ENCODE assay signal across 10 cellular contexts in the genomic region with DNA sequence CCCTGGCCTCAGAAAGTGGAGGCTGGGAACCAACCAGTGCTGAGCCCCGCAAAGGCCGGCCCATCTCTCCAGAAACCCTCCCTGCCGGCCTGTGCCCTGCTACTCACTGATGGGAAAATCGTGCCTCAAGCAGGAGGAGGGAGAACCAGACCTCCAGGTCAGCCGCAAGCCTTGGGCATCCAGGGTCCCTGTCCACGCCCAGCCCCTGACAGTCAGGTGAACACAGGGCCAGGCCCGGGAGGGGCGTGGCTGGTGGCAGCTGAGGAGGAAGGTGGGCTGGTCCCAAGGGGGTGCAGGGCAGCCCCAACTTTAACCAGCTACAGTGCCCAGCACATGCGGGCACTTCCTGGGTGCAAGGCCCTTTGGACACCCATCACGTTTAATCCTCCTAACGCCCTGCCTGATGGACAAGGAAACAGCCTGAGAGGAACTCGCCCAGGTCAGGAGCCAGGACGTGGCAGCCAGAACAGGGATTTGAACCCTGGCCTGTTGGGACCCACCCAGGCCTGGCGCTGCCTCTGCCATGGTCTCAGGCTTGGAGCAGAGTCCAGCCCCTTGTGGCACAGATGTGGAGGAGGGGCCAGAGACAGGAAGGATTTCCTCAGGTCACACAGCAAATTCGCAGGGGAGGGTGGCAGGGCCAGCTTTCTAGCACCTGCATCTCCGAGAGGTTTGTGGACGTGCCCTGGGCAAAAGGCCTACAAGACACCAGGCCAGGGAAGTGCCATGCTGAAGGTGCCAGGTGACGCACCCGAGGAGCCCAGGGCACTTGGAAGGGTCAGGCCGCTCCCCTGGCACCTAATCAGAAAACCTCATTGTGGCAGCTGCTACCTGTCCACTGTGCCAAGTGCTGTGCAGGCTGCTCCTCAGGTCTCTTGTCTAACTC. TPM values are rescaled to one million over a fixed set of nuclear protein-coding genes. Genes with fewer than 3 reads are reported as not detected.
DNase-seq lines count a peak whose midpoint lies in the region; ATAC-seq and TF ChIP-seq lines count a peak whose summit lies in the region.
"Had no signal": no experiment of that assay in that cellular context is flagged by ENCODE, and none has a peak within 500 bp of the region (broad histone marks: within the 10 kb centered on the region; RNA-seq: fewer than 3 reads in every experiment).

No MANE protein-coding gene starts in this region.

- H3K36me3 ChIP-seq in A673 (ENCODE audit: insufficient read depth, low read length, poor library complexity, severe bottlenecking) (no peaks in the 10 kb centered on the region), GM23248 (ENCODE audit: low read depth) (no peaks in the 10 kb centered on the region), H7 (replicated peaks; ENCODE audit: control insufficient read depth, insufficient read depth, low read length) (no peaks in the 10 kb centered on the region)

- peak overlapping the region; percentile 94 to 97 for H3K27ac Mint-ChIP-seq in natural killer cell
- H3K27ac Mint-ChIP-seq: nephron progenitor cell had no signal

- H3K4me1 ChIP-seq in A673 (ENCODE audit: insufficient read depth, low read length, poor library complexity, severe bottlenecking) (peaks cover 45% of the 10 kb centered on the region), GM23248 (ENCODE audit: insufficient read depth) (peaks cover 32% of the 10 kb centered on the region)

- TF ChIP-seq CTCF in A673 (conservative IDR thresholded peaks at IDR 0.05; ENCODE audit: low read depth, low read length) (no peak), natural killer cell (IDR thresholded peaks at IDR 0.05) (no peak), foreskin fibroblast (IDR thresholded peaks at IDR 0.05; ENCODE audit: low read depth, low read length) (no peak)

- no peaks in the 10 kb centered on the region for H3K36me3 Mint-ChIP-seq in natural killer cell

- peak overlapping the region; percentile 62 for H3K27ac ChIP-seq in A673 (ENCODE audit: low read depth, low read length, poor library complexity, severe bottlenecking)
- H3K27ac ChIP-seq in GM23248 = no peak overlapping the region
- H3K27ac ChIP-seq in cingulate gyrus (ENCODE audit: low read depth, low read length) = peak overlapping the region; percentile 98

- no peak overlapping the region for H3K4me2 ChIP-seq in GM23248 (ENCODE audit: unreplicated experiment)

- no peaks in the 10 kb centered on the region; the same call in 1 of the 2 replicates for H3F3A ChIP-seq in GM23248 (ENCODE audit: insufficient read depth)

- no peaks in the 10 kb centered on the region for H3K27me3 ChIP-seq in A673 (replicated peaks; ENCODE audit: insufficient read depth, low read depth, low read length, poor library complexity)
- no peaks in the 10 kb centered on the region for H3K27me3 ChIP-seq in GM23248 (replicated peaks; ENCODE audit: insufficient read depth)
- H3K27me3 ChIP-seq in H7 (ENCODE audit: control insufficient read depth, insufficient read depth, low read length) = peaks cover 11% of the 10 kb centered on the region

- no peaks in the 10 kb centered on the region; the same call in 1 of the 2 replicates for H4K20me1 ChIP-seq in GM23248 (ENCODE audit: insufficient read depth)

- H2AFZ ChIP-seq in GM23248 = no peak overlapping the region

- H3K4me3 Mint-ChIP-seq in natural killer cell = no peak overlapping the region
- H3K4me3 Mint-ChIP-seq: nephron progenitor cell had no signal

- CTCF ChIA-PET in A673 (lab: Charles Lee) = interaction anchor here (0.9 kb wide), 1 partner anchor 28 kb away, joined by 3 read pairs; no protein-coding TSS in a partner anchor

- in situ Hi-C loops in GM23248 (cut with MboI) = no loop called here

- H3K27me3 Mint-ChIP-seq in natural killer cell (ENCODE audit: low read depth in 2 of 2) = no peaks in the 10 kb centered on the region

- no peaks in the 10 kb centered on the region for H3K9me2 ChIP-seq in GM23248 (ENCODE audit: insufficient read depth)

- peaks cover 54 to 63% of the 10 kb centered on the region in 2 donors for H3K4me1 Mint-ChIP-seq in natural killer cell

- H3K79me2 ChIP-seq in GM23248 (ENCODE audit: insufficient read depth) = peaks cover 74% of the 10 kb centered on the region

- DNase-seq in A673 (ENCODE audit: low spot score) (no peak), GM23248 (no peak), natural killer cell (no peak), foreskin fibroblast (no peak), HPDE6-E6E7 (ENCODE audit: extremely low spot score) (no peak), HT-29 (ENCODE audit: low spot score) (no peak), H7 (no peak)
- DNase-seq: NCI-H1048, nephron progenitor cell had no signal

- intact Hi-C loops in A673 (cut with micrococcal nuclease; ENCODE audit: unreplicated experiment) (no loop called here), natural killer cell (cut with micrococcal nuclease) (no loop called here)

- no peak for ATAC-seq in natural killer cell

- no TSS peak for BruUV-seq in A673 (replicated peaks; lab: Mats Ljungman, UMichigan)

- no peak overlapping the region for H3K4me3 ChIP-seq in A673 (ENCODE audit: low read depth, low read length, poor library complexity, severe bottlenecking)
- no peak overlapping the region for H3K4me3 ChIP-seq in GM23248
- H3K4me3 ChIP-seq in foreskin fibroblast (ENCODE audit: low read depth in 1 of 2, low read length in 2 of 2) = no peak overlapping the region
- no peak overlapping the region for H3K4me3 ChIP-seq in H7 (ENCODE audit: insufficient read depth, low read depth, low read length)

- H3K9me3 ChIP-seq in A673 (ENCODE audit: low read depth, low read length, poor library complexity, severe bottlenecking) = no peaks in the 10 kb centered on the region
- no peaks in the 10 kb centered on the region for H3K9me3 ChIP-seq in GM23248 (ENCODE audit: low read depth)

- no peaks in the 10 kb centered on the region for H3K9me3 Mint-ChIP-seq in natural killer cell
- H3K9me3 Mint-ChIP-seq: nephron progenitor cell had no signal

- 89 to 90% methylated on average over 16 to 19 of the region's 20 CpGs for WGBS in GM23248 (ENCODE audit: low coverage in 1 of 2, low lambda C conversion rate in 2 of 2, missing lambda C conversion rate in 2 of 2), 2 experiments

- peak overlapping the region; percentile 59; the same call in 1 of the 2 replicates for H3K9ac ChIP-seq in GM23248

- POLR2A ChIA-PET in A673 (lab: Charles Lee; ENCODE audit: low non-redundant PET) = no interaction called here

RNA-seq across cellular contexts. Expression of gene RALGDS, which starts 4.5 kb away (rescaled TPM):
- total RNA-seq in A673 (2021) (40.1 and 42.3 TPM in 2 replicates), natural killer cell (100 to 1,000 TPM; 206 to 250 (median 208) TPM)
- total RNA-seq in GM23248 (2014; rRNA removed; shearing (Covaris generic)) = 21.7 and 51.7 TPM in 2 replicates
- 8.5 and 8.9 TPM in 2 replicates for polyA plus RNA-seq in GM23248 (2016; fragmentation: Nextera tagmentation; extraction: Ambion mirVana)
- total RNA-seq in HT-29 (2014; rRNA removed; shearing (Covaris generic)) = 95.0 and 102 TPM in 2 replicates
- 24.4 and 24.6 TPM in 2 replicates for total RNA-seq in H7 (2014; rRNA removed; shearing (Covaris generic))

RNA-seq across cellular contexts. Expression of gene GBGT1, which starts 47.1 kb away (rescaled TPM):
- total RNA-seq in A673 (2021) = 1.8 and 2.6 TPM in 2 replicates
- total RNA-seq in GM23248 (2014; rRNA removed; shearing (Covaris generic)) = 2.7 and 3.1 TPM in 2 replicates
- polyA plus RNA-seq in GM23248 (2016; fragmentation: Nextera tagmentation; extraction: Ambion mirVana) = 0.95 and 1.3 TPM in 2 replicates
- total RNA-seq in natural killer cell = 1 to 10 TPM; 1.4 to 2.2 (median 1.7) TPM
- total RNA-seq in HT-29 (2014; rRNA removed; shearing (Covaris generic)) = not detected in 2 replicates
- 6.8 and 7.5 TPM in 2 replicates for total RNA-seq in H7 (2014; rRNA removed; shearing (Covaris generic))

RNA-seq across cellular contexts. Expression of gene CEL, which starts 54.8 kb away (rescaled TPM):
- 2.8 and 3.4 TPM in 2 replicates for total RNA-seq in A673 (2021)
- total RNA-seq in GM23248 (2014; rRNA removed; shearing (Covaris generic)) = 0.22 TPM in 1 of 2 replicates, not detected in the other
- 0.13 TPM in 1 of 2 replicates, not detected in the other for polyA plus RNA-seq in GM23248 (2016; fragmentation: Nextera tagmentation; extraction: Ambion mirVana)
- under 1 TPM; 0.18 to 0.68 (median 0.42) TPM for total RNA-seq in natural killer cell
- total RNA-seq in HT-29 (2014; rRNA removed; shearing (Covaris generic)) = 0.08 and 0.58 TPM in 2 replicates
- total RNA-seq in H7 (2014; rRNA removed; shearing (Covaris generic)) = 0.87 and 1.7 TPM in 2 replicates
